In the genomic region with DNA sequence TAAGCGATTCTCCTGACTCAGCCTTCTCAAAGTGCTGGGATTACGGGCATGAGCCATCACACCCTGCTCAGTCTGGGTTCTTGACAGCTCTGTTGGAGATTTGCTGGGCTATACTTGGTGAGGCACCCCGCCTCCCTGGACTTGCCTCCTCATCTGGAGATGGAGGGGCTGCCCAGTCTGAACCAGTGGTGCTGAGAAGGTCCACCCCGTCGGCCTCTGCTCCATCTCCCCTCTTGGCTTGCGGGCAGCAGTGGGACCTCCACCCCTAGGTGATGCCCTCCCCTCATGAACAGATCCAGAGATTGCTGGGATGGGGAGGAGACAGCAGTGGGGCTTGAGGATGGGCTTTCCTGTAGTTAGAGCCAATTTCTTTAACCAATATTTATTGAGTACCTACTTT, we compare ENCODE assay signal across 26 cellular contexts.
"Had no signal": no experiment of that assay in that cellular context is flagged by ENCODE, and none has a peak within 500 bp of the region (broad histone marks: within the 10 kb centered on the region; RNA-seq: fewer than 3 reads in every experiment).

No MANE protein-coding gene starts in this region.

- ATAC-seq: heart right ventricle; left colon; left lung; lower lobe of right lung; naive thymus-derived CD4-positive, alpha-beta T cell; right cardiac atrium; sciatic nerve; stimulated activated naive B cell treated with anti-CD40 and anti-IgM and Interleukin-4, amounts not matched to agents 10 μg/mL and 1 μg/mL and 100 μg/mL, for 72 hours; stimulated activated naive CD8-positive, alpha-beta T cell treated with anti-CD3 and anti-CD28 coated beads, Interleukin-15, Interleukin-2, amounts not matched to agents 100 U/mL and 50 U/mL, for 24 hours; upper lobe of right lung had no signal

- H3K27ac ChIP-seq: heart right ventricle, hepatocyte, left lung, lower lobe of right lung, neural progenitor cell, ovary, prostate gland, stomach, testis, thyroid gland, upper lobe of right lung had no signal

- H2AFZ ChIP-seq: hepatocyte, neural progenitor cell had no signal

- H3K4me2 ChIP-seq: hepatocyte, neural progenitor cell had no signal

- H3K9me3 ChIP-seq: heart right ventricle, left lung, lower lobe of right lung, ovary, prostate gland, stomach, testis, thyroid gland, upper lobe of right lung had no signal

- DNase-seq: heart right ventricle; islet precursor cell; left lung; lower lobe of right lung; mammary epithelial cell; mesenchymal stem cell; naive thymus-derived CD4-positive, alpha-beta T cell; nephron progenitor cell; retina; right cardiac atrium; small intestine; stimulated activated CD4-positive, alpha-beta T cell treated with anti-CD3 and anti-CD28 coated beads, Interleukin-15, amount 100 ng/mL, for 24 hours; stimulated activated CD4-positive, alpha-beta T cell treated with anti-CD3 and anti-CD28 coated beads, Interleukin-2, amount 100 ng/mL, for 24 hours; stimulated activated CD4-positive, alpha-beta T cell treated with anti-CD3 and anti-CD28 coated beads, Interleukin-4, amount 100 ng/mL, for 1 hour; stimulated activated naive B cell treated with anti-CD40 and anti-IgM and Interleukin-4, amounts not matched to agents 10 μg/mL and 1 μg/mL and 100 μg/mL, for 72 hours; stimulated activated naive CD8-positive, alpha-beta T cell treated with anti-CD3 and anti-CD28 coated beads, Interleukin-15, Interleukin-2, amounts not matched to agents 100 U/mL and 50 U/mL, for 24 hours; stomach; testis; thyroid gland; upper lobe of right lung had no signal

- H3K9ac ChIP-seq: neural progenitor cell had no signal

- H3K27me3 ChIP-seq: hepatocyte, neural progenitor cell, ovary, testis, thyroid gland had no signal

- H3K4me3 ChIP-seq: heart right ventricle, hepatocyte, left lung, lower lobe of right lung, neural progenitor cell, ovary, prostate gland, stomach, testis, thyroid gland, upper lobe of right lung had no signal

- H3K36me3 ChIP-seq: heart right ventricle, left lung, lower lobe of right lung, neural progenitor cell, ovary, prostate gland, stomach, thyroid gland, upper lobe of right lung had no signal

- H3K4me1 ChIP-seq: heart right ventricle, left lung, lower lobe of right lung, neural progenitor cell, prostate gland, stomach, testis, upper lobe of right lung had no signal
